15 cellular contexts compared by ENCODE assay signal in genomic region chr7:18040196-18040595, GRCh38. TPM values are rescaled to one million over a fixed set of nuclear protein-coding genes. Genes with fewer than 3 reads are reported as not detected.
A peak's percentile ranks its signal among the peaks of the same experiment; 100 is the strongest.
DNase-seq lines count a peak whose midpoint lies in the region; ATAC-seq, FAIRE-seq and TF ChIP-seq lines count a peak whose summit lies in the region.
"Had no signal": no experiment of that assay in that cellular context is flagged by ENCODE, and none has a peak within 500 bp of the region (broad histone marks: within the 10 kb centered on the region; RNA-seq: fewer than 3 reads in every experiment).

No MANE protein-coding gene starts in this region.

- no peaks in the 10 kb centered on the region for H3K36me3 Mint-ChIP-seq in activated naive CD8-positive, alpha-beta T cell treated with anti-CD3 and anti-CD28 coated beads, Interleukin-2, amount 50 U/mL, for 24 hours (ENCODE audit: low read depth)

- POLR2A ChIA-PET in AG04450 (lab: Yijun Ruan, JAX): interaction anchor here (0.6 to 1.6 kb wide), 2 partner anchors 77 to 742 kb away, joined by 3 to 6 read pairs; no protein-coding TSS in a partner anchor

- H3K27me3 ChIP-seq in AG04450 (ENCODE audit: control insufficient read depth, insufficient read depth, low read length) (no peaks in the 10 kb centered on the region), brain microvascular endothelial cell (replicated peaks) (no peaks in the 10 kb centered on the region)
- H3K27me3 ChIP-seq: MG63, vagina had no signal

- no peak for FAIRE-seq in GM12891 (lab: Jason Lieb, UNC)

- H3K9me3 Mint-ChIP-seq in activated naive CD8-positive, alpha-beta T cell treated with anti-CD3 and anti-CD28 coated beads, Interleukin-2, amount 50 U/mL, for 24 hours: peaks cover 4% of the 10 kb centered on the region

- CTCF ChIA-PET in AG04450 (lab: Charles Lee): interaction anchor here (1.0 kb wide), 1 partner anchor 25 kb away, joined by 3 read pairs; no protein-coding TSS in a partner anchor

- no peaks in the 10 kb centered on the region; the same call in 1 of the 2 replicates for H3K9me3 ChIP-seq in AG04450 (ENCODE audit: control insufficient read depth, insufficient read depth, low read length)
- H3K9me3 ChIP-seq: MG63, vagina had no signal

- no peaks in the 10 kb centered on the region for H3K36me3 ChIP-seq in brain microvascular endothelial cell (replicated peaks)
- H3K36me3 ChIP-seq: MG63, vagina had no signal

- no peak overlapping the region for H3K4me3 ChIP-seq in AG04450 (ENCODE audit: low read depth, low read length)
- H3K4me3 ChIP-seq in brain microvascular endothelial cell (ENCODE audit: low read depth, low read length): no peak overlapping the region
- H3K4me3 ChIP-seq: MG63, vagina had no signal

- H3K27ac Mint-ChIP-seq in activated naive CD8-positive, alpha-beta T cell treated with anti-CD3 and anti-CD28 coated beads, Interleukin-2, amount 50 U/mL, for 24 hours: no peak overlapping the region

- no peak for ATAC-seq in activated naive CD8-positive, alpha-beta T cell treated with anti-CD3 and anti-CD28 coated beads, Interleukin-2, amount 50 U/mL, for 24 hours

- H3K4me3 Mint-ChIP-seq in activated naive CD8-positive, alpha-beta T cell treated with anti-CD3 and anti-CD28 coated beads, Interleukin-2, amount 50 U/mL, for 24 hours: no peak overlapping the region

- TF ChIP-seq CTCF in AG04450 (IDR thresholded peaks at IDR 0.05; ENCODE audit: low read depth, low read length) (no peak), brain microvascular endothelial cell (IDR thresholded peaks at IDR 0.05; ENCODE audit: low read depth, low read length, missing control alignments) (no peak)

- no peaks in the 10 kb centered on the region for H3K27me3 Mint-ChIP-seq in activated naive CD8-positive, alpha-beta T cell treated with anti-CD3 and anti-CD28 coated beads, Interleukin-2, amount 50 U/mL, for 24 hours

- H3K27ac ChIP-seq in AG04450 (ENCODE audit: low read depth, low read length) (no peak overlapping the region), brain microvascular endothelial cell (peak overlapping the region; percentile 82), caudate nucleus (ENCODE audit: low read depth, low read length) (no peak overlapping the region)
- H3K27ac ChIP-seq: vagina had no signal

- TF ChIP-seq POLR2A in GM12891 (IDR thresholded peaks at IDR 0.05; ENCODE audit: low read depth, low read length): no peak

- DNase-seq in AG04450 (ENCODE audit: low read depth, low spot score) (peak; percentile 55), HT1080 (ENCODE audit: low read depth) (peak; percentile 80), brain microvascular endothelial cell (peak; percentile 60), kidney tubule cell (ENCODE audit: low spot score) (peak; percentile 59), caudate nucleus (lab: John Stamatoyannopoulos, UW) (no peak), GM12891 (ENCODE audit: insufficient read length, low spot score) (no peak)
- no peak for DNase-seq in stimulated activated CD4-positive, alpha-beta T cell treated with anti-CD3 and anti-CD28 coated beads, Interleukin-4, amount 100 ng/mL, for 1 hour
- DNase-seq in activated naive CD8-positive, alpha-beta T cell treated with anti-CD3 and anti-CD28 coated beads, Interleukin-2, amount 50 U/mL, for 24 hours: no peak
- DNase-seq: activated T-cell treated with anti-CD3 and anti-CD28 coated beads for 4 hours, anterior cingulate cortex, DMS153, MG63, midbrain had no signal

- in situ Hi-C loops in brain microvascular endothelial cell (cut with HindIII; ENCODE audit: low pct_ligation_motif_present, low sequenced_read_pairs): no loop called here

- no peaks in the 10 kb centered on the region for H3K4me1 Mint-ChIP-seq in activated naive CD8-positive, alpha-beta T cell treated with anti-CD3 and anti-CD28 coated beads, Interleukin-2, amount 50 U/mL, for 24 hours

TF ChIP-seq in GM12891, 5 proteins besides CTCF, POLR2A, EP300 and RAD21:
- no peak for TF ChIP-seq POLR2AphosphoS5 (IDR thresholded peaks at IDR 0.05; ENCODE audit: low read depth, low read length)
- TF ChIP-seq PAX5 (IDR thresholded peaks at IDR 0.05; ENCODE audit: insufficient read depth, low read length, severe bottlenecking): no peak
- no peak for TF ChIP-seq TAF1 (IDR thresholded peaks at IDR 0.05; ENCODE audit: low read depth, low read length)
- TF ChIP-seq SPI1 (IDR thresholded peaks at IDR 0.05; ENCODE audit: low read depth, low read length): no peak
- no peak for TF ChIP-seq POU2F2 (IDR thresholded peaks at IDR 0.05; ENCODE audit: low read depth, low read length)

RNA-seq across cellular contexts. Expression of gene PRPS1L1, which starts 12.6 kb away (rescaled TPM):
- not detected in 2 replicates for polyA plus RNA-seq in AG04450 (2011; rRNA removed)
- not detected in 2 replicates for polyA minus RNA-seq in AG04450 (2011; rRNA and poly(A)+ RNA removed)
- not detected in 2 replicates for total RNA-seq in HT1080 (2014; rRNA removed; shearing (Covaris generic))
- polyA plus RNA-seq in HT1080 (2015; cell fraction: cytosol; rRNA removed): not detected in 2 replicates
- polyA plus RNA-seq in HT1080 (2015; cell fraction: nucleus; rRNA removed): not detected in 2 replicates
- polyA plus RNA-seq in GM12891 (2012; ENCODE audit: low read depth, missing spikeins): not detected
- total RNA-seq: posterior vena cava, vagina had no signal

Comparison
In these comparisons a context has a peak if more than half of its experiments do, and no peak if none do; other contexts are left out.
1. DNase-seq: peak in AG04450 (single experiment), HT1080 (single experiment), brain microvascular endothelial cell (single experiment) and kidney tubule cell (single experiment); none in caudate nucleus (0 of 61), stimulated activated CD4-positive, alpha-beta T cell treated with anti-CD3 and anti-CD28 coated beads, Interleukin-4, amount 100 ng/mL, for 1 hour (single experiment), GM12891 (single experiment) and activated naive CD8-positive, alpha-beta T cell treated with anti-CD3 and anti-CD28 coated beads, Interleukin-2, amount 50 U/mL, for 24 hours (single experiment).